1 cellular context compared by ENCODE assay signal in the genomic region with DNA sequence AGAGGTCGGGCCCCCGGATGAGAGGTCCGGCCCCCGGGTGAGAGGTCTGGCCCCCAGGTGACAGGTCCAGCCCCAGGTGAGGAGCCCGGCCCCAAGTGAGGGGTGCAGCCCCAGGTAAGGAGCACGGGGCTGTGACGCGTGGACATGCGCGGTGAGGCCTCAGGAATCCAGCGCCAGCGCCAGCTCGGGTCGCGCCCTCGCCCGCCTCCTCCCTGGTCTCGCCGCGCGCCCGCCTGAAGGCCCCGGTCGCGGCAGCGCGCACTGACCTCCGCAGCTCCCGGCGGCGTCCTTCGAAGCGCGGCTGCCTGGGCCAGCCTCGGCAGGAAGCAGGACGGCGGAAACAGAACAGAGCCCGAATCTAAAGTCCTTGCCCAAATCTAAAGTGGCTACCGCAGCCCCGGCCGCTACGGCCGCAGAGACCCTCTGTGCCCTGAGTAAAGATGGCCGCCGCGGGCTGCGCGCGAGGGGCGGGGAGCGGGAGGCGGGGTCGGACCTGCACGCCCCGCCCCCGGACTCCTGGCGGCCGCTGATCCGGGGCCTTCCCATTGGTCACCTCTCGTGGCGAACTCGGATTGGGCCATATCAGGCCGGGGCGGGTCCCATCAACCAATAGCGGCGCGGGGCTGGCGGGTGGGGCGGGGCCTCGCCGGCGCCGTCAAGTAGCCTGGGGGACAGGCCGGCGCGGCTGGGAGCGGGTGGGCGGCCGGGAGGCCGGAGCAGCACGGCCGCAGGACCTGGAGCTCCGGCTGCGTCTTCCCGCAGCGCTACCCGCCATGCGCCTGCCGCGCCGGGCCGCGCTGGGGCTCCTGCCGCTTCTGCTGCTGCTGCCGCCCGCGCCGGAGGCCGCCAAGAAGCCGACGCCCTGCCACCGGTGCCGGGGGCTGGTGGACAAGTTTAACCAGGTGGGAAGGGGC.
TF ChIP-seq lines count a peak whose summit lies in the region.

ALG12 (minus strand) TSS at position 442 of the 914 bp plus-strand sequence. CDS start 4,673 bp downstream, outside the sequence.
CRELD2 (plus strand) TSS at position 638 of the 914 bp plus-strand sequence; CDS start at position 774, 136 bp downstream.

TF ChIP-seq in HepG2, 621 proteins besides CTCF, POLR2A, EP300 and RAD21 (continued from another document and continues in another):
- TF ChIP-seq NFYC (CRISPR knock-in tag; IDR thresholded peaks at IDR 0.05) (peak; percentile 81), TCF12 (IDR thresholded peaks at IDR 0.05) (no peak), TCF12 (CRISPR knock-in tag; IDR thresholded peaks at IDR 0.05) (no peak), ZNF280B (CRISPR knock-in tag; IDR thresholded peaks at IDR 0.05; ENCODE audit: borderline replicate concordance) (no peak), ZNF709 (CRISPR knock-in tag; IDR thresholded peaks at IDR 0.05) (peak; percentile 19; the same call in 1 of the 2 replicates), TRIM24 (CRISPR knock-in tag; IDR thresholded peaks at IDR 0.05) (no peak), ZNF615 (CRISPR knock-in tag; IDR thresholded peaks at IDR 0.05; ENCODE audit: borderline replicate concordance) (no peak), ZNF17 (CRISPR knock-in tag; IDR thresholded peaks at IDR 0.05) (0 out of 2 replicates have a peak, but pooled peaks have one; percentile 36), TBX2 (CRISPR knock-in tag; IDR thresholded peaks at IDR 0.05; ENCODE audit: borderline replicate concordance) (peak; percentile 69), HOXA3 (CRISPR knock-in tag; IDR thresholded peaks at IDR 0.05) (peak; percentile 97), ZNF318 (CRISPR knock-in tag; IDR thresholded peaks at IDR 0.05) (no peak), PRMT3 (CRISPR knock-in tag; IDR thresholded peaks at IDR 0.05; ENCODE audit: borderline replicate concordance, low read depth) (no peak), MXD3 (CRISPR knock-in tag; IDR thresholded peaks at IDR 0.05) (peak; percentile 51; the same call in 1 of the 2 replicates), ELF3 (CRISPR knock-in tag; IDR thresholded peaks at IDR 0.05) (peak; percentile 45), ZNF547 (CRISPR knock-in tag; IDR thresholded peaks at IDR 0.05) (peak; percentile 40; the same call in 1 of the 2 replicates), ZNF83 (CRISPR knock-in tag; IDR thresholded peaks at IDR 0.05; ENCODE audit: borderline replicate concordance) (no peak), TBL1XR1 (IDR thresholded peaks at IDR 0.05; ENCODE audit: borderline replicate concordance, low read length, partially characterized antibody) (peak; percentile 16), MAF1 (CRISPR knock-in tag; IDR thresholded peaks at IDR 0.05; ENCODE audit: borderline replicate concordance) (no peak), ESRRA (CRISPR knock-in tag; IDR thresholded peaks at IDR 0.05; ENCODE audit: low read depth) (peak; percentile 47; the same call in 1 of the 2 replicates), DZIP1 (CRISPR knock-in tag; IDR thresholded peaks at IDR 0.05) (no peak), NFIB (CRISPR knock-in tag; IDR thresholded peaks at IDR 0.05; ENCODE audit: borderline replicate concordance) (no peak), STAG1 (CRISPR knock-in tag; IDR thresholded peaks at IDR 0.05) (peak; percentile 15)
- TF ChIP-seq, protein P1, sequence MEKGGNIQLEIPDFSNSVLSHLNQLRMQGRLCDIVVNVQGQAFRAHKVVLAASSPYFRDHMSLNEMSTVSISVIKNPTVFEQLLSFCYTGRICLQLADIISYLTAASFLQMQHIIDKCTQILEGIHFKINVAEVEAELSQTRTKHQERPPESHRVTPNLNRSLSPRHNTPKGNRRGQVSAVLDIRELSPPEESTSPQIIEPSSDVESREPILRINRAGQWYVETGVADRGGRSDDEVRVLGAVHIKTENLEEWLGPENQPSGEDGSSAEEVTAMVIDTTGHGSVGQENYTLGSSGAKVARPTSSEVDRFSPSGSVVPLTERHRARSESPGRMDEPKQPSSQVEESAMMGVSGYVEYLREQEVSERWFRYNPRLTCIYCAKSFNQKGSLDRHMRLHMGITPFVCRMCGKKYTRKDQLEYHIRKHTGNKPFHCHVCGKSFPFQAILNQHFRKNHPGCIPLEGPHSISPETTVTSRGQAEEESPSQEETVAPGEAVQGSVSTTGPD (CRISPR knock-in tag; IDR thresholded peaks at IDR 0.05): no peak
- TF ChIP-seq, protein P2, sequence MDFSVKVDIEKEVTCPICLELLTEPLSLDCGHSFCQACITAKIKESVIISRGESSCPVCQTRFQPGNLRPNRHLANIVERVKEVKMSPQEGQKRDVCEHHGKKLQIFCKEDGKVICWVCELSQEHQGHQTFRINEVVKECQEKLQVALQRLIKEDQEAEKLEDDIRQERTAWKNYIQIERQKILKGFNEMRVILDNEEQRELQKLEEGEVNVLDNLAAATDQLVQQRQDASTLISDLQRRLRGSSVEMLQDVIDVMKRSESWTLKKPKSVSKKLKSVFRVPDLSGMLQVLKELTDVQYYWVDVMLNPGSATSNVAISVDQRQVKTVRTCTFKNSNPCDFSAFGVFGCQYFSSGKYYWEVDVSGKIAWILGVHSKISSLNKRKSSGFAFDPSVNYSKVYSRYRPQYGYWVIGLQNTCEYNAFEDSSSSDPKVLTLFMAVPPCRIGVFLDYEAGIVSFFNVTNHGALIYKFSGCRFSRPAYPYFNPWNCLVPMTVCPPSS (IDR thresholded peaks at IDR 0.05): no peak
- TF ChIP-seq, protein P3, sequence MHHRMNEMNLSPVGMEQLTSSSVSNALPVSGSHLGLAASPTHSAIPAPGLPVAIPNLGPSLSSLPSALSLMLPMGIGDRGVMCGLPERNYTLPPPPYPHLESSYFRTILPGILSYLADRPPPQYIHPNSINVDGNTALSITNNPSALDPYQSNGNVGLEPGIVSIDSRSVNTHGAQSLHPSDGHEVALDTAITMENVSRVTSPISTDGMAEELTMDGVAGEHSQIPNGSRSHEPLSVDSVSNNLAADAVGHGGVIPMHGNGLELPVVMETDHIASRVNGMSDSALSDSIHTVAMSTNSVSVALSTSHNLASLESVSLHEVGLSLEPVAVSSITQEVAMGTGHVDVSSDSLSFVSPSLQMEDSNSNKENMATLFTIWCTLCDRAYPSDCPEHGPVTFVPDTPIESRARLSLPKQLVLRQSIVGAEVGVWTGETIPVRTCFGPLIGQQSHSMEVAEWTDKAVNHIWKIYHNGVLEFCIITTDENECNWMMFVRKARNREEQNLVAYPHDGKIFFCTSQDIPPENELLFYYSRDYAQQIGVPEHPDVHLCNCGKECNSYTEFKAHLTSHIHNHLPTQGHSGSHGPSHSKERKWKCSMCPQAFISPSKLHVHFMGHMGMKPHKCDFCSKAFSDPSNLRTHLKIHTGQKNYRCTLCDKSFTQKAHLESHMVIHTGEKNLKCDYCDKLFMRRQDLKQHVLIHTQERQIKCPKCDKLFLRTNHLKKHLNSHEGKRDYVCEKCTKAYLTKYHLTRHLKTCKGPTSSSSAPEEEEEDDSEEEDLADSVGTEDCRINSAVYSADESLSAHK (CRISPR knock-in tag; IDR thresholded peaks at IDR 0.05; ENCODE audit: borderline replicate concordance): no peak
- TF ChIP-seq, protein P4, sequence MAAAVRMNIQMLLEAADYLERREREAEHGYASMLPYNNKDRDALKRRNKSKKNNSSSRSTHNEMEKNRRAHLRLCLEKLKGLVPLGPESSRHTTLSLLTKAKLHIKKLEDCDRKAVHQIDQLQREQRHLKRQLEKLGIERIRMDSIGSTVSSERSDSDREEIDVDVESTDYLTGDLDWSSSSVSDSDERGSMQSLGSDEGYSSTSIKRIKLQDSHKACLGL (CRISPR knock-in tag; IDR thresholded peaks at IDR 0.05): no peak; the same call in 1 of the 2 replicates
- TF ChIP-seq, protein P5, sequence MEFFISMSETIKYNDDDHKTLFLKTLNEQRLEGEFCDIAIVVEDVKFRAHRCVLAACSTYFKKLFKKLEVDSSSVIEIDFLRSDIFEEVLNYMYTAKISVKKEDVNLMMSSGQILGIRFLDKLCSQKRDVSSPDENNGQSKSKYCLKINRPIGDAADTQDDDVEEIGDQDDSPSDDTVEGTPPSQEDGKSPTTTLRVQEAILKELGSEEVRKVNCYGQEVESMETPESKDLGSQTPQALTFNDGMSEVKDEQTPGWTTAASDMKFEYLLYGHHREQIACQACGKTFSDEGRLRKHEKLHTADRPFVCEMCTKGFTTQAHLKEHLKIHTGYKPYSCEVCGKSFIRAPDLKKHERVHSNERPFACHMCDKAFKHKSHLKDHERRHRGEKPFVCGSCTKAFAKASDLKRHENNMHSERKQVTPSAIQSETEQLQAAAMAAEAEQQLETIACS (CRISPR knock-in tag; IDR thresholded peaks at IDR 0.05): peak; percentile 94
- TF ChIP-seq, protein P6, sequence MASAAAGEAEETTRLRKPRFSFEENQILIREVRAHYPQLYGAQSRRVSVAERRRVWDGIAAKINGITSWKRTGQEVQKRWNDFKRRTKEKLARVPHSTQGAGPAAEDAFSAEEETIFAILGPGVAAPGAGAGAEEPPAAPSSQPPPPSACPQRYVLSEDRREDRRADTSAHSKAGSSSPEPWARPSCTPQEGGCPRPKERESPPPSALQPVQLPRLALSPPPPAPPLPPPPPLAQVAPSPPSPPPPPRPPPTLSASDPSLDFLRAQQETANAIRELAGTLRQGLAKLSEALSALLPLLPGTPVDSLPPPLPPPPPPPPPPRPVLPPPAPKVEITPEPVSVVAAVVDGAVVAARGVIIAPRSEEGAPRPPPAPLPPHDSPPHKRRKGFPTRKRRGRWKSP (CRISPR knock-in tag; IDR thresholded peaks at IDR 0.05): peak; percentile 83; the same call in 1 of the 2 replicates
